1 cellular context compared by ENCODE assay signal in genomic region chr4:163137581-163137980, GRCh38.
TF ChIP-seq lines count a peak whose summit lies in the region.

No MANE protein-coding gene starts in this region.

TF ChIP-seq in GM23338, 12 proteins besides CTCF, POLR2A, EP300 and RAD21 (continued from another document):
- TF ChIP-seq ZNF462 (CRISPR knock-in tag; IDR thresholded peaks at IDR 0.05) (no peak), CREB1 (CRISPR knock-in tag; IDR thresholded peaks at IDR 0.05; ENCODE audit: low read depth) (no peak), EZH2phosphoT487 (IDR thresholded peaks at IDR 0.05; ENCODE audit: unreplicated experiment) (no peak), NANOG (IDR thresholded peaks at IDR 0.05; ENCODE audit: borderline replicate concordance) (no peak)
